ENCODE assay signal across 10 cellular contexts in the genomic region with DNA sequence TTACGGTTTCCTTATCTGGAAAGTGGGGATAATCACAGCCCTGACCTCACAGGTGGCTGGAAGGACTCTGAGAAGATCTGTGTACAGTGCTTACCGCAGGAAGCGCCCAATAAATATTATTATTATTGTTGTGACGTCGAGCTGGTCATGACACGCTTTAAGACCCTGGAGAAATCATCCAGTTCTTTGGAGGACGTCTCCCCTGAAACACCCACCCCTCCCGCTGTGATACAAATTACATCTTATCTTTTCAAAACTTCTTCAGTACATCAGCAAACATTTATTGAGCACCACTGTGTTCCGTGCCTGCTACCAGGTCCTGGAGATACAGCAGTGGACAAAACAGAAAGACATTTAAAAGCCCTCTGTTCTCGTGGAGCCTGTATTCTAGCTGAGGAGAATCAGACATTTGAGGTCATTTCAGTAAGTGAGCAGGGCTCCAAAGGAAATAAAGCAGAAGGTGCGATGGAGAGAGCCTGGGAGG.
DNase-seq lines count a peak whose midpoint lies in the region; ATAC-seq and TF ChIP-seq lines count a peak whose summit lies in the region.
"Had no signal": no experiment of that assay in that cellular context is flagged by ENCODE, and none has a peak within 500 bp of the region (broad histone marks: within the 10 kb centered on the region; RNA-seq: fewer than 3 reads in every experiment).

No MANE protein-coding gene starts in this region.

- peaks cover 9% of the 10 kb centered on the region for H3K4me1 Mint-ChIP-seq in activated T-cell treated with anti-CD3 and anti-CD28 coated beads, Interleukin-2, amount 50 U/mL, for 72 hours (ENCODE audit: low read depth)
- H3K4me1 Mint-ChIP-seq in activated naive CD4-positive, alpha-beta T cell treated with anti-CD3 and anti-CD28 coated beads for 36 hours (ENCODE audit: low read depth), result no peaks in the 10 kb centered on the region

- ATAC-seq in activated T-cell treated with anti-CD3 and anti-CD28 coated beads, Interleukin-2, amount 50 U/mL, for 72 hours (replicated peaks in 1 of 2), result no peak
- ATAC-seq in GM21619 (IDR thresholded peaks at IDR 0.05; ENCODE audit: unreplicated experiment), result no peak
- ATAC-seq: activated CD8-positive, alpha-beta memory T cell treated with anti-CD3 and anti-CD28 coated beads, Interleukin-2, amount 10 ng/mL, durations not matched to agents 7 days and 5 days had no signal

- no peak for TF ChIP-seq POLR2A in Peyer's patch (IDR thresholded peaks at IDR 0.05)

- H3K27me3 ChIP-seq in Peyer's patch (no peaks in the 10 kb centered on the region), neutrophil (peaks cover 7% of the 10 kb centered on the region)

- DNase-seq in ACHN (peak; percentile 18), Peyer's patch (no peak), epithelial cell of proximal tubule (ENCODE audit: low read depth) (no peak)
- no peak for DNase-seq in activated T-cell treated with anti-CD3 and anti-CD28 coated beads, Interleukin-2, amount 50 U/mL, for 72 hours
- DNase-seq in stimulated activated CD4-positive, alpha-beta T cell treated with anti-CD3 and anti-CD28 coated beads, Interleukin-4, amount 100 ng/mL, for 1 hour, result no peak
- no peak for DNase-seq in activated naive CD4-positive, alpha-beta T cell treated with anti-CD3 and anti-CD28 coated beads for 36 hours
- DNase-seq: activated CD8-positive, alpha-beta memory T cell treated with anti-CD3 and anti-CD28 coated beads, Interleukin-2, amount 10 ng/mL, durations not matched to agents 7 days and 5 days; NCI-H187 treated with DMSO at 0.1 percent for 48 hours had no signal

- H3K4me3 ChIP-seq in Peyer's patch, result no peak overlapping the region
- H3K4me3 ChIP-seq in epithelial cell of proximal tubule (ENCODE audit: low read depth, low read length), result peak overlapping the region; percentile 25
- peak overlapping the region; percentile 45 for H3K4me3 ChIP-seq in neutrophil (ENCODE audit: low read depth in 1 of 2, low read length in 1 of 2)

- TF ChIP-seq CTCF in Peyer's patch (IDR thresholded peaks at IDR 0.05) (no peak), epithelial cell of proximal tubule (conservative IDR thresholded peaks at IDR 0.05; ENCODE audit: low read depth, low read length) (no peak), neutrophil (IDR thresholded peaks at IDR 0.05) (no peak)

- no peaks in the 10 kb centered on the region for H3K36me3 Mint-ChIP-seq in activated T-cell treated with anti-CD3 and anti-CD28 coated beads, Interleukin-2, amount 50 U/mL, for 72 hours (ENCODE audit: insufficient read depth in 2 of 2)
- no peaks in the 10 kb centered on the region for H3K36me3 Mint-ChIP-seq in activated naive CD4-positive, alpha-beta T cell treated with anti-CD3 and anti-CD28 coated beads for 36 hours (ENCODE audit: low read depth)
- H3K36me3 Mint-ChIP-seq: activated CD8-positive, alpha-beta memory T cell treated with anti-CD3 and anti-CD28 coated beads, Interleukin-2, amount 10 ng/mL, durations not matched to agents 7 days and 5 days had no signal

- in situ Hi-C loops in ACHN (cut with HindIII; ENCODE audit: low pct_ligation_motif_present, low pct_unique_long_range_greater_than_20kb, low sequenced_read_pairs), result no loop called here

- CTCF ChIA-PET in activated naive CD4-positive, alpha-beta T cell treated with anti-CD3 and anti-CD28 coated beads for 36 hours (lab: Charles Lee), result interaction anchor here (1.2 kb wide), 1 partner anchor 155 kb away, joined by 3 read pairs; no protein-coding TSS in a partner anchor

- H3K4me3 Mint-ChIP-seq in activated T-cell treated with anti-CD3 and anti-CD28 coated beads, Interleukin-2, amount 50 U/mL, for 72 hours, result no peak overlapping the region
- H3K4me3 Mint-ChIP-seq in activated naive CD4-positive, alpha-beta T cell treated with anti-CD3 and anti-CD28 coated beads for 36 hours, result no peak overlapping the region
- H3K4me3 Mint-ChIP-seq: activated CD8-positive, alpha-beta memory T cell treated with anti-CD3 and anti-CD28 coated beads, Interleukin-2, amount 10 ng/mL, durations not matched to agents 7 days and 5 days had no signal

- H3K9me3 Mint-ChIP-seq in activated T-cell treated with anti-CD3 and anti-CD28 coated beads, Interleukin-2, amount 50 U/mL, for 72 hours, result no peaks in the 10 kb centered on the region
- H3K9me3 Mint-ChIP-seq in activated naive CD4-positive, alpha-beta T cell treated with anti-CD3 and anti-CD28 coated beads for 36 hours, result no peaks in the 10 kb centered on the region

- H3K36me3 ChIP-seq in Peyer's patch (no peaks in the 10 kb centered on the region), neutrophil (no peaks in the 10 kb centered on the region)

- H3K9me3 ChIP-seq in Peyer's patch (no peaks in the 10 kb centered on the region), neutrophil (no peaks in the 10 kb centered on the region)

- H3K27me3 Mint-ChIP-seq in activated T-cell treated with anti-CD3 and anti-CD28 coated beads, Interleukin-2, amount 50 U/mL, for 72 hours (ENCODE audit: low read depth), result peaks cover 19% of the 10 kb centered on the region
- H3K27me3 Mint-ChIP-seq in activated naive CD4-positive, alpha-beta T cell treated with anti-CD3 and anti-CD28 coated beads for 36 hours (ENCODE audit: low read depth), result peaks cover 3% of the 10 kb centered on the region

- H3K4me1 ChIP-seq in Peyer's patch (peaks cover 0 to 45% (median 5%) of the 10 kb centered on the region in 4 donors), neutrophil (ENCODE audit: control insufficient read depth in 1 of 2, insufficient read depth in 1 of 2, low read depth in 1 of 2, low read length in 1 of 2) (peaks cover 30 to 31% of the 10 kb centered on the region in 2 experiments)

- intact Hi-C loops in activated naive CD4-positive, alpha-beta T cell treated with anti-CD3 and anti-CD28 coated beads for 36 hours (cut with micrococcal nuclease), result no loop called here

- H3K27ac Mint-ChIP-seq in activated T-cell treated with anti-CD3 and anti-CD28 coated beads, Interleukin-2, amount 50 U/mL, for 72 hours, result no peak overlapping the region
- H3K27ac Mint-ChIP-seq in activated naive CD4-positive, alpha-beta T cell treated with anti-CD3 and anti-CD28 coated beads for 36 hours, result no peak overlapping the region
- H3K27ac Mint-ChIP-seq: activated CD8-positive, alpha-beta memory T cell treated with anti-CD3 and anti-CD28 coated beads, Interleukin-2, amount 10 ng/mL, durations not matched to agents 7 days and 5 days had no signal

- H3K27ac ChIP-seq in Peyer's patch, result peak overlapping the region; percentile 60 to 95 (median 76)
- peak overlapping the region; percentile 99 for H3K27ac ChIP-seq in neutrophil

Comparison
In these comparisons a context has a peak if more than half of its experiments do, and no peak if none do; other contexts are left out.
1. H3K4me3 ChIP-seq: peak in epithelial cell of proximal tubule (single experiment) and neutrophil (2 of 2); none in Peyer's patch (0 of 4).